29 cellular contexts compared by ENCODE assay signal in the genomic region with DNA sequence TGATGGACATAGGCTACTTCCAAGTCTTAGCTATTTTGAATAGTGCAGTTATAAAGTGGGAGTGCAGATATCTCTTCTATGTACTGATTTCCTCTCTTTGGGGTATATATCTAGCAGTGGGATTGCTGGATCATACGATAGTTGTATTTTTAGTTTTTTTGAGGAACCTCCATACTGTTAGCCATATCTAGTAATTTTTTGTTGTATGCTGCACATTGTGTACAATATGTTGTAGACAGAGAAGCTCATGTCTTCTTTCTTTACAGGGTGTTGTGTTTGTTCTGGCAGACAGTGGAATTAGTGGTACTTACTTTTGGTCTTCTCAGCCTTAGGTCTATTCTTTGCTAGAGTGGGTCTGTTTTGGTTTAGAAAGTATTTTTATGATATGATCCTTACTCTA.
"Had no signal": no experiment of that assay in that cellular context is flagged by ENCODE, and none has a peak within 500 bp of the region (broad histone marks: within the 10 kb centered on the region; RNA-seq: fewer than 3 reads in every experiment).

No MANE protein-coding gene starts in this region.

- H3K27ac ChIP-seq: adrenal gland, ascending aorta, body of pancreas, brain microvascular endothelial cell, breast epithelium, cardiac muscle cell had no signal

- H3K4me1 ChIP-seq: adrenal gland, ascending aorta, body of pancreas, breast epithelium had no signal

- H3K36me3 ChIP-seq: adrenal gland, ascending aorta, brain microvascular endothelial cell, breast epithelium, cardiac muscle cell had no signal

- H3K9me3 ChIP-seq: adrenal gland, ascending aorta, body of pancreas had no signal

- DNase-seq: activated effector memory CD4-positive, alpha-beta T cell treated with anti-CD3 and anti-CD28 coated beads, Interleukin-2, amount 50 U/mL, for 16 hours; activated effector memory CD4-positive, alpha-beta T cell treated with Interleukin-2 at 50 U/mL for 16 hours; activated gamma-delta T cell; activated gamma-delta T cell treated with Interleukin-2 at 50 U/mL for 16 hours; activated naive CD4-positive, alpha-beta T cell; activated naive CD4-positive, alpha-beta T cell treated with anti-CD3 and anti-CD28 coated beads for 36 hours; activated naive CD4-positive, alpha-beta T cell treated with anti-CD3 and anti-CD28 coated beads, Interleukin-2, amount 10 ng/mL, durations not matched to agents 7 days and 5 days; activated naive CD4-positive, alpha-beta T cell treated with anti-CD3 and anti-CD28 coated beads, Interleukin-2, amount 50 U/mL, for 16 hours; activated naive CD4-positive, alpha-beta T cell treated with Interleukin-2 at 50 U/mL for 16 hours; activated naive CD8-positive, alpha-beta T cell treated with anti-CD3 and anti-CD28 coated beads for 36 hours; activated naive CD8-positive, alpha-beta T cell treated with anti-CD3 and anti-CD28 coated beads, Interleukin-2, amount 10 ng/mL, durations not matched to agents 7 days and 5 days; activated naive CD8-positive, alpha-beta T cell treated with anti-CD3 and anti-CD28 coated beads, Interleukin-2, amount 50 U/mL, for 24 hours; activated T-cell treated with anti-CD3 and anti-CD28 coated beads, Interleukin-2, amount 50 U/mL, for 24 hours; activated T-cell treated with anti-CD3 and anti-CD28 coated beads, Interleukin-2, amount 50 U/mL, for 4 hours; activated T-cell treated with anti-CD3 and anti-CD28 coated beads, Interleukin-2, amount 50 U/mL, for 48 hours; activated T-cell treated with anti-CD3 and anti-CD28 coated beads, Interleukin-2, amount 50 U/mL, for 72 hours; adrenal gland; amniotic stem cell; amygdala; anterior cingulate cortex; aorta; body of pancreas; brain microvascular endothelial cell; caudate nucleus; central memory CD4-positive, alpha-beta T cell; cerebellar nuclear complex had no signal

- H3K4me3 ChIP-seq: adrenal gland, ascending aorta, body of pancreas, breast epithelium, cardiac muscle cell had no signal
